In genomic region chr7:3683886-3684539, GRCh38 we compare ENCODE assay signal across 1 cellular context.
A peak's percentile ranks its signal among the peaks of the same experiment; 100 is the strongest.
TF ChIP-seq lines count a peak whose summit lies in the region.

No MANE protein-coding gene starts in this region.

TF ChIP-seq in HepG2, 621 proteins besides CTCF, POLR2A, EP300 and RAD21 (continued from another document):
- TF ChIP-seq PAXIP1 (CRISPR knock-in tag; conservative IDR thresholded peaks at IDR 0.05): 0 out of 2 replicates have a peak, but pooled peaks have one; percentile 32
- TF ChIP-seq ZNF101 (CRISPR knock-in tag; IDR thresholded peaks at IDR 0.05; ENCODE audit: borderline replicate concordance, low read depth): no peak
- 0 out of 2 replicates have a peak, but pooled peaks have one; percentile 17 for TF ChIP-seq ZMYM4 (CRISPR knock-in tag; IDR thresholded peaks at IDR 0.05)
- TF ChIP-seq ZNF792 (CRISPR knock-in tag; IDR thresholded peaks at IDR 0.05): 0 out of 2 replicates have a peak, but pooled peaks have one; percentile 44
- peak; percentile 29; the same call in 1 of the 2 replicates for TF ChIP-seq ZNF292 (CRISPR knock-in tag; IDR thresholded peaks at IDR 0.05; ENCODE audit: borderline replicate concordance, low read depth)
- no peak for TF ChIP-seq BRD4 (CRISPR knock-in tag; IDR thresholded peaks at IDR 0.05)
- TF ChIP-seq LCORL (IDR thresholded peaks at IDR 0.05): no peak
- 0 out of 2 replicates have a peak, but pooled peaks have one; percentile 42 for TF ChIP-seq LCORL (CRISPR knock-in tag; IDR thresholded peaks at IDR 0.05)
- no peak for TF ChIP-seq ATM (IDR thresholded peaks at IDR 0.05; ENCODE audit: borderline replicate concordance)
- TF ChIP-seq ZNF652 (CRISPR knock-in tag; IDR thresholded peaks at IDR 0.05; ENCODE audit: borderline replicate concordance, low read depth): 0 out of 2 replicates have a peak, but pooled peaks have one; percentile 34
- TF ChIP-seq PITX1 (CRISPR knock-in tag; IDR thresholded peaks at IDR 0.05): 0 out of 2 replicates have a peak, but pooled peaks have one; percentile 29
- peak; percentile 65; the same call in 1 of the 2 replicates for TF ChIP-seq ZNF3 (CRISPR knock-in tag; IDR thresholded peaks at IDR 0.05)
- TF ChIP-seq RBM22 (optimal IDR thresholded peaks at IDR 0.05; ENCODE audit: low read length): no peak
- TF ChIP-seq ZNF281 (CRISPR knock-in tag; IDR thresholded peaks at IDR 0.05; ENCODE audit: borderline replicate concordance): peak; percentile 92
- TF ChIP-seq RORA (CRISPR knock-in tag; IDR thresholded peaks at IDR 0.05): no peak
- TF ChIP-seq ZXDC (CRISPR knock-in tag; IDR thresholded peaks at IDR 0.05): no peak
- TF ChIP-seq ZNF749 (CRISPR knock-in tag; IDR thresholded peaks at IDR 0.05; ENCODE audit: borderline replicate concordance): no peak
- no peak for TF ChIP-seq ZNF232 (CRISPR knock-in tag; IDR thresholded peaks at IDR 0.05; ENCODE audit: borderline replicate concordance)
- no peak for TF ChIP-seq BCL3 (CRISPR knock-in tag; IDR thresholded peaks at IDR 0.05)
